In genomic region chr4:170012629-170012958, GRCh38 we compare ENCODE assay signal across 32 cellular contexts.
"Had no signal": no experiment of that assay in that cellular context is flagged by ENCODE, and none has a peak within 500 bp of the region (broad histone marks: within the 10 kb centered on the region; RNA-seq: fewer than 3 reads in every experiment).

No MANE protein-coding gene starts in this region.

- H3K27me3 ChIP-seq: Peyer's patch had no signal

- H3K36me3 ChIP-seq: Peyer's patch had no signal

- H3K4me2 ChIP-seq: KMS-11 had no signal

- H3K9ac ChIP-seq: KMS-11 had no signal

- H3K27ac ChIP-seq: KMS-11, Peyer's patch, VCaP had no signal

- H3K9me3 ChIP-seq: Peyer's patch had no signal

- H3K4me1 ChIP-seq: Peyer's patch had no signal

- DNase-seq: activated B cell treated with CpG ODN at 0.5 μM for 24 hours; activated CD4-positive, alpha-beta memory T cell treated with anti-CD3 and anti-CD28 coated beads for 36 hours; activated CD4-positive, alpha-beta T cell treated with anti-CD3 and anti-CD28 coated beads for 4 hours; activated CD4-positive, alpha-beta T cell treated with anti-CD3 and anti-CD28 coated beads, Interleukin-2, amount 50 U/mL, for 1 hour; activated CD4-positive, CD25-positive, alpha-beta regulatory T cell treated with anti-CD3 and anti-CD28 coated beads, Interleukin-2, amount 50 U/mL, for 72 hours; activated CD8-positive, alpha-beta memory T cell treated with anti-CD3 and anti-CD28 coated beads, Interleukin-2, amount 50 U/mL, for 4 hours; activated effector memory CD4-positive, alpha-beta T cell treated with Interleukin-2 at 50 U/mL for 16 hours; activated naive CD4-positive, alpha-beta T cell treated with anti-CD3 and anti-CD28 coated beads, Interleukin-2, amount 10 ng/mL, durations not matched to agents 7 days and 5 days; activated naive CD8-positive, alpha-beta T cell treated with anti-CD3 and anti-CD28 coated beads, Interleukin-2, amount 50 U/mL, for 24 hours; activated T-cell treated with anti-CD3 and anti-CD28 coated beads for 4 hours; activated T-cell treated with anti-CD3 and anti-CD28 coated beads, Interleukin-2, amount 50 U/mL, for 4 hours; MM.1S; MV-4-11; NCI-H1092; NCI-H1436 treated with DMSO at 0.1 percent for 48 hours; NCI-H187; NCI-H2029 treated with DMSO at 0.1 percent for 48 hours; NCI-H2107; NCI-H2171; NCI-H510A; NCI-H526; NCI-H748 treated with DMSO at 0.1 percent for 48 hours; NK-92 treated with Interleukin-12 subunit alpha and Interleukin-12 subunit beta, amount 100 ng/mL, for 24 hours; PC-3; Peyer's patch; RPMI8226; SW 1271; T-helper 1 cell; T-helper 2 cell; T-helper 9 cell had no signal

- H3K4me3 ChIP-seq: Peyer's patch had no signal
